Comparison of ENCODE assay signal across 16 cellular contexts in the genomic region with DNA sequence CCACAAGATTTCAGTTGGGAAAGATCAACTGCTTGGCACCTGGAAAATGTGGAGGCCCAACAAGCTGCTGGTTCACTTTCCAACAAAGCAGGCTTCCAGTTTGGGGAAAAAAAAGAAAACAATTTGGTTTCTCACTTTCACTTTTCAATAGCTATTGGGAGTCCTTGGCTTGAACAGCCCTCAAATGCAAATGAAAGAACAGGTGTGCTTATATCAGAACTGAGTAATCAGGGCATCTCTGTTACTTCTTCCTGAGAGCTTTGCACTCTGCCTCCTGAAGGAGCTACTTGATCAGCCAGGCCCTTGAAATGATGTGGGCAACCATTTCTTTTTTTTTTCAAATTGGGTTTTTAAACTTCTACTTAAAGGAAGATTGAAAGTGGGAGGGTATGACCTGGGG.
DNase-seq lines count a peak whose midpoint lies in the region; ATAC-seq lines count a peak whose summit lies in the region.
"Had no signal": no experiment of that assay in that cellular context is flagged by ENCODE, and none has a peak within 500 bp of the region (broad histone marks: within the 10 kb centered on the region; RNA-seq: fewer than 3 reads in every experiment).

No MANE protein-coding gene starts in this region.

- ATAC-seq in GM18867 (IDR thresholded peaks at IDR 0.05; ENCODE audit: unreplicated experiment) = peak; percentile 74
- ATAC-seq in GM21367 (IDR thresholded peaks at IDR 0.05; ENCODE audit: unreplicated experiment) = peak; percentile 64
- peak; percentile 53 for ATAC-seq in HG02840 (IDR thresholded peaks at IDR 0.05; ENCODE audit: low FRiP score, unreplicated experiment)
- ATAC-seq in HG03565 (IDR thresholded peaks at IDR 0.05; ENCODE audit: unreplicated experiment) = peak; percentile 55
- no peak for ATAC-seq in activated CD4-positive, CD25-positive, alpha-beta regulatory T cell treated with anti-CD3 and anti-CD28 coated beads, Interleukin-2, amount 50 U/mL, for 24 hours
- ATAC-seq: activated T-helper 17 cell treated with anti-CD3 and anti-CD28 coated beads, Interleukin-2, amount 50 U/mL, for 72 hours; foreskin keratinocyte; left ventricle myocardium superior had no signal

- DNase-seq in medulla oblongata (ENCODE audit: extremely low spot score) (no peak), DMS153 treated with DMSO at 0.1 percent for 48 hours (lab: John Stamatoyannopoulos, UW; ENCODE audit: unreplicated experiment) (no peak)
- DNase-seq in activated CD4-positive, alpha-beta T cell treated with anti-CD3 and anti-CD28 coated beads for 4 hours = no peak
- DNase-seq: activated CD4-positive, alpha-beta T cell treated with anti-CD3 and anti-CD28 coated beads, Interleukin-2, amount 50 U/mL, for 4 hours; foreskin keratinocyte; left ventricle myocardium superior; naive B cell; SJCRH30; stimulated activated CD4-positive, alpha-beta T cell treated with anti-CD3 and anti-CD28 coated beads, Interleukin-15, amount 100 ng/mL, for 24 hours; T1000 had no signal

Comparison
In these comparisons a context has a peak if more than half of its experiments do, and no peak if none do; other contexts are left out.
1. ATAC-seq: peak in GM18867 (single experiment), GM21367 (single experiment), HG02840 (single experiment) and HG03565 (single experiment); none in activated CD4-positive, CD25-positive, alpha-beta regulatory T cell treated with anti-CD3 and anti-CD28 coated beads, Interleukin-2, amount 50 U/mL, for 24 hours (0 of 2).